ENCODE assay signal across 1 cellular context in the genomic region with DNA sequence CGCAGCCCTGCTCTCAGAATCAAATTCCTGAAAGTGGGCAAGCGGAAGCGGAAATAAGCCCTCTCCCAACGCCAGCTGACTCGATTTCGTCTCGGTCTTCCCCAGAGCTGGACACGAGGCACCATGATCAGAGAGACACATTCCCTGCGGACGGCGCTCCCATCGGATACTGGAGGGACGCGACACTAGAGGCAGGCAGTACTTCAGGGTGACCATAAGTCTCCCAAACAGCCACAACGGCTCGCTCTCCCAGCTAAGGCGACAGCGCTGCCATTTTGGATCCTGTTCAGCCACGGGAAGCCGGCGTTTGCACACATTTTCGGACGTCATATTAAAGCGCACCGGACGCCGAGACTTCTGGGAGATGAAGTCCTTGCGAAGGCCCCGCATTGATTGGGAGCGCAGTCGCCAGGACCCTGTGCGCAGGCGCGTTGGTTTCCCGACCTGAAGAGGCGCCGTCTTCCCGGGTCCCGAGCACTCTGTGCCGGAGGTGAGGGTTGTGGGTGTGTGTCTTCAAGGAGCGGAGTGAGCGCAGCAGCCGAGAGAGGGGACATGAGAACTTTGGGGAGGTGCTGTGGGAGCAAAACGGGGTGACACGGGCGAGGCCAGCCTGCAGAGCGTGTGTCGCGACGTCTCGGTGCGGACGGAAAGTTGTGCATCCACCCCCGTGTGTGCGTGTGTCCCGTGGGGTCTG.
TF ChIP-seq lines count a peak whose summit lies in the region.

A gene (plus strand): TSS at position 439 of the 694 bp plus-strand sequence. CDS start 10,418 bp downstream, outside the sequence.

TF ChIP-seq in HepG2, 621 proteins besides CTCF, POLR2A, EP300 and RAD21 (continued from another document and continues in another):
- TF ChIP-seq, protein P1, sequence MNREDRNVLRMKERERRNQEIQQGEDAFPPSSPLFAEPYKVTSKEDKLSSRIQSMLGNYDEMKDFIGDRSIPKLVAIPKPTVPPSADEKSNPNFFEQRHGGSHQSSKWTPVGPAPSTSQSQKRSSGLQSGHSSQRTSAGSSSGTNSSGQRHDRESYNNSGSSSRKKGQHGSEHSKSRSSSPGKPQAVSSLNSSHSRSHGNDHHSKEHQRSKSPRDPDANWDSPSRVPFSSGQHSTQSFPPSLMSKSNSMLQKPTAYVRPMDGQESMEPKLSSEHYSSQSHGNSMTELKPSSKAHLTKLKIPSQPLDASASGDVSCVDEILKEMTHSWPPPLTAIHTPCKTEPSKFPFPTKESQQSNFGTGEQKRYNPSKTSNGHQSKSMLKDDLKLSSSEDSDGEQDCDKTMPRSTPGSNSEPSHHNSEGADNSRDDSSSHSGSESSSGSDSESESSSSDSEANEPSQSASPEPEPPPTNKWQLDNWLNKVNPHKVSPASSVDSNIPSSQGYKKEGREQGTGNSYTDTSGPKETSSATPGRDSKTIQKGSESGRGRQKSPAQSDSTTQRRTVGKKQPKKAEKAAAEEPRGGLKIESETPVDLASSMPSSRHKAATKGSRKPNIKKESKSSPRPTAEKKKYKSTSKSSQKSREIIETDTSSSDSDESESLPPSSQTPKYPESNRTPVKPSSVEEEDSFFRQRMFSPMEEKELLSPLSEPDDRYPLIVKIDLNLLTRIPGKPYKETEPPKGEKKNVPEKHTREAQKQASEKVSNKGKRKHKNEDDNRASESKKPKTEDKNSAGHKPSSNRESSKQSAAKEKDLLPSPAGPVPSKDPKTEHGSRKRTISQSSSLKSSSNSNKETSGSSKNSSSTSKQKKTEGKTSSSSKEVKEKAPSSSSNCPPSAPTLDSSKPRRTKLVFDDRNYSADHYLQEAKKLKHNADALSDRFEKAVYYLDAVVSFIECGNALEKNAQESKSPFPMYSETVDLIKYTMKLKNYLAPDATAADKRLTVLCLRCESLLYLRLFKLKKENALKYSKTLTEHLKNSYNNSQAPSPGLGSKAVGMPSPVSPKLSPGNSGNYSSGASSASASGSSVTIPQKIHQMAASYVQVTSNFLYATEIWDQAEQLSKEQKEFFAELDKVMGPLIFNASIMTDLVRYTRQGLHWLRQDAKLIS (CRISPR knock-in tag; IDR thresholded peaks at IDR 0.05), result no peak; the same call in 1 of the 2 replicates
- TF ChIP-seq, protein P2, sequence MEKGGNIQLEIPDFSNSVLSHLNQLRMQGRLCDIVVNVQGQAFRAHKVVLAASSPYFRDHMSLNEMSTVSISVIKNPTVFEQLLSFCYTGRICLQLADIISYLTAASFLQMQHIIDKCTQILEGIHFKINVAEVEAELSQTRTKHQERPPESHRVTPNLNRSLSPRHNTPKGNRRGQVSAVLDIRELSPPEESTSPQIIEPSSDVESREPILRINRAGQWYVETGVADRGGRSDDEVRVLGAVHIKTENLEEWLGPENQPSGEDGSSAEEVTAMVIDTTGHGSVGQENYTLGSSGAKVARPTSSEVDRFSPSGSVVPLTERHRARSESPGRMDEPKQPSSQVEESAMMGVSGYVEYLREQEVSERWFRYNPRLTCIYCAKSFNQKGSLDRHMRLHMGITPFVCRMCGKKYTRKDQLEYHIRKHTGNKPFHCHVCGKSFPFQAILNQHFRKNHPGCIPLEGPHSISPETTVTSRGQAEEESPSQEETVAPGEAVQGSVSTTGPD (CRISPR knock-in tag; IDR thresholded peaks at IDR 0.05), result no peak
- TF ChIP-seq, protein P3, sequence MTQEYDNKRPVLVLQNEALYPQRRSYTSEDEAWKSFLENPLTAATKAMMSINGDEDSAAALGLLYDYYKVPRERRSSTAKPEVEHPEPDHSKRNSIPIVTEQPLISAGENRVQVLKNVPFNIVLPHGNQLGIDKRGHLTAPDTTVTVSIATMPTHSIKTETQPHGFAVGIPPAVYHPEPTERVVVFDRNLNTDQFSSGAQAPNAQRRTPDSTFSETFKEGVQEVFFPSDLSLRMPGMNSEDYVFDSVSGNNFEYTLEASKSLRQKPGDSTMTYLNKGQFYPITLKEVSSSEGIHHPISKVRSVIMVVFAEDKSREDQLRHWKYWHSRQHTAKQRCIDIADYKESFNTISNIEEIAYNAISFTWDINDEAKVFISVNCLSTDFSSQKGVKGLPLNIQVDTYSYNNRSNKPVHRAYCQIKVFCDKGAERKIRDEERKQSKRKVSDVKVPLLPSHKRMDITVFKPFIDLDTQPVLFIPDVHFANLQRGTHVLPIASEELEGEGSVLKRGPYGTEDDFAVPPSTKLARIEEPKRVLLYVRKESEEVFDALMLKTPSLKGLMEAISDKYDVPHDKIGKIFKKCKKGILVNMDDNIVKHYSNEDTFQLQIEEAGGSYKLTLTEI (CRISPR knock-in tag; conservative IDR thresholded peaks at IDR 0.05), result no peak
- TF ChIP-seq, protein P4, sequence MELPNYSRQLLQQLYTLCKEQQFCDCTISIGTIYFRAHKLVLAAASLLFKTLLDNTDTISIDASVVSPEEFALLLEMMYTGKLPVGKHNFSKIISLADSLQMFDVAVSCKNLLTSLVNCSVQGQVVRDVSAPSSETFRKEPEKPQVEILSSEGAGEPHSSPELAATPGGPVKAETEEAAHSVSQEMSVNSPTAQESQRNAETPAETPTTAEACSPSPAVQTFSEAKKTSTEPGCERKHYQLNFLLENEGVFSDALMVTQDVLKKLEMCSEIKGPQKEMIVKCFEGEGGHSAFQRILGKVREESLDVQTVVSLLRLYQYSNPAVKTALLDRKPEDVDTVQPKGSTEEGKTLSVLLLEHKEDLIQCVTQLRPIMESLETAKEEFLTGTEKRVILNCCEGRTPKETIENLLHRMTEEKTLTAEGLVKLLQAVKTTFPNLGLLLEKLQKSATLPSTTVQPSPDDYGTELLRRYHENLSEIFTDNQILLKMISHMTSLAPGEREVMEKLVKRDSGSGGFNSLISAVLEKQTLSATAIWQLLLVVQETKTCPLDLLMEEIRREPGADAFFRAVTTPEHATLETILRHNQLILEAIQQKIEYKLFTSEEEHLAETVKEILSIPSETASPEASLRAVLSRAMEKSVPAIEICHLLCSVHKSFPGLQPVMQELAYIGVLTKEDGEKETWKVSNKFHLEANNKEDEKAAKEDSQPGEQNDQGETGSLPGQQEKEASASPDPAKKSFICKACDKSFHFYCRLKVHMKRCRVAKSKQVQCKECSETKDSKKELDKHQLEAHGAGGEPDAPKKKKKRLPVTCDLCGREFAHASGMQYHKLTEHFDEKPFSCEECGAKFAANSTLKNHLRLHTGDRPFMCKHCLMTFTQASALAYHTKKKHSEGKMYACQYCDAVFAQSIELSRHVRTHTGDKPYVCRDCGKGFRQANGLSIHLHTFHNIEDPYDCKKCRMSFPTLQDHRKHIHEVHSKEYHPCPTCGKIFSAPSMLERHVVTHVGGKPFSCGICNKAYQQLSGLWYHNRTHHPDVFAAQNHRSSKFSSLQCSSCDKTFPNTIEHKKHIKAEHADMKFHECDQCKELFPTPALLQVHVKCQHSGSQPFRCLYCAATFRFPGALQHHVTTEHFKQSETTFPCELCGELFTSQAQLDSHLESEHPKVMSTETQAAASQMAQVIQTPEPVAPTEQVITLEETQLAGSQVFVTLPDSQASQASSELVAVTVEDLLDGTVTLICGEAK (IDR thresholded peaks at IDR 0.05), result peak; percentile 76
- TF ChIP-seq, protein P4 (CRISPR knock-in tag; IDR thresholded peaks at IDR 0.05), result peak; percentile 89
- TF ChIP-seq ZNF724P (CRISPR knock-in tag; IDR thresholded peaks at IDR 0.05; ENCODE audit: borderline replicate concordance) (peak; percentile 90; the same call in 1 of the 2 replicates), TCF12 (IDR thresholded peaks at IDR 0.05) (no peak), TCF12 (CRISPR knock-in tag; IDR thresholded peaks at IDR 0.05) (no peak), MIER3 (CRISPR knock-in tag; IDR thresholded peaks at IDR 0.05; ENCODE audit: borderline replicate concordance) (peak; percentile 83), SRSF1 (optimal IDR thresholded peaks at IDR 0.05; ENCODE audit: low read depth, low read length) (peak; percentile 68), KLF12 (CRISPR knock-in tag; IDR thresholded peaks at IDR 0.05; ENCODE audit: borderline replicate concordance) (no peak), RARA (CRISPR knock-in tag; IDR thresholded peaks at IDR 0.05) (peak; percentile 45; the same call in 1 of the 2 replicates), ZNF205 (CRISPR knock-in tag; IDR thresholded peaks at IDR 0.05) (peak; percentile 93), ZNF792 (CRISPR knock-in tag; IDR thresholded peaks at IDR 0.05) (peak; percentile 47), GTF2F1 (IDR thresholded peaks at IDR 0.05; ENCODE audit: low read length) (no peak), ZNF30 (CRISPR knock-in tag; IDR thresholded peaks at IDR 0.05) (no peak), MLLT10 (CRISPR knock-in tag; IDR thresholded peaks at IDR 0.05) (no peak)
- TF ChIP-seq, protein P5, sequence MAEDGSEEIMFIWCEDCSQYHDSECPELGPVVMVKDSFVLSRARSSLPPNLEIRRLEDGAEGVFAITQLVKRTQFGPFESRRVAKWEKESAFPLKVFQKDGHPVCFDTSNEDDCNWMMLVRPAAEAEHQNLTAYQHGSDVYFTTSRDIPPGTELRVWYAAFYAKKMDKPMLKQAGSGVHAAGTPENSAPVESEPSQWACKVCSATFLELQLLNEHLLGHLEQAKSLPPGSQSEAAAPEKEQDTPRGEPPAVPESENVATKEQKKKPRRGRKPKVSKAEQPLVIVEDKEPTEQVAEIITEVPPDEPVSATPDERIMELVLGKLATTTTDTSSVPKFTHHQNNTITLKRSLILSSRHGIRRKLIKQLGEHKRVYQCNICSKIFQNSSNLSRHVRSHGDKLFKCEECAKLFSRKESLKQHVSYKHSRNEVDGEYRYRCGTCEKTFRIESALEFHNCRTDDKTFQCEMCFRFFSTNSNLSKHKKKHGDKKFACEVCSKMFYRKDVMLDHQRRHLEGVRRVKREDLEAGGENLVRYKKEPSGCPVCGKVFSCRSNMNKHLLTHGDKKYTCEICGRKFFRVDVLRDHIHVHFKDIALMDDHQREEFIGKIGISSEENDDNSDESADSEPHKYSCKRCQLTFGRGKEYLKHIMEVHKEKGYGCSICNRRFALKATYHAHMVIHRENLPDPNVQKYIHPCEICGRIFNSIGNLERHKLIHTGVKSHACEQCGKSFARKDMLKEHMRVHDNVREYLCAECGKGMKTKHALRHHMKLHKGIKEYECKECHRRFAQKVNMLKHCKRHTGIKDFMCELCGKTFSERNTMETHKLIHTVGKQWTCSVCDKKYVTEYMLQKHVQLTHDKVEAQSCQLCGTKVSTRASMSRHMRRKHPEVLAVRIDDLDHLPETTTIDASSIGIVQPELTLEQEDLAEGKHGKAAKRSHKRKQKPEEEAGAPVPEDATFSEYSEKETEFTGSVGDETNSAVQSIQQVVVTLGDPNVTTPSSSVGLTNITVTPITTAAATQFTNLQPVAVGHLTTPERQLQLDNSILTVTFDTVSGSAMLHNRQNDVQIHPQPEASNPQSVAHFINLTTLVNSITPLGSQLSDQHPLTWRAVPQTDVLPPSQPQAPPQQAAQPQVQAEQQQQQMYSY (CRISPR knock-in tag; IDR thresholded peaks at IDR 0.05), result no peak
- TF ChIP-seq, protein P6, sequence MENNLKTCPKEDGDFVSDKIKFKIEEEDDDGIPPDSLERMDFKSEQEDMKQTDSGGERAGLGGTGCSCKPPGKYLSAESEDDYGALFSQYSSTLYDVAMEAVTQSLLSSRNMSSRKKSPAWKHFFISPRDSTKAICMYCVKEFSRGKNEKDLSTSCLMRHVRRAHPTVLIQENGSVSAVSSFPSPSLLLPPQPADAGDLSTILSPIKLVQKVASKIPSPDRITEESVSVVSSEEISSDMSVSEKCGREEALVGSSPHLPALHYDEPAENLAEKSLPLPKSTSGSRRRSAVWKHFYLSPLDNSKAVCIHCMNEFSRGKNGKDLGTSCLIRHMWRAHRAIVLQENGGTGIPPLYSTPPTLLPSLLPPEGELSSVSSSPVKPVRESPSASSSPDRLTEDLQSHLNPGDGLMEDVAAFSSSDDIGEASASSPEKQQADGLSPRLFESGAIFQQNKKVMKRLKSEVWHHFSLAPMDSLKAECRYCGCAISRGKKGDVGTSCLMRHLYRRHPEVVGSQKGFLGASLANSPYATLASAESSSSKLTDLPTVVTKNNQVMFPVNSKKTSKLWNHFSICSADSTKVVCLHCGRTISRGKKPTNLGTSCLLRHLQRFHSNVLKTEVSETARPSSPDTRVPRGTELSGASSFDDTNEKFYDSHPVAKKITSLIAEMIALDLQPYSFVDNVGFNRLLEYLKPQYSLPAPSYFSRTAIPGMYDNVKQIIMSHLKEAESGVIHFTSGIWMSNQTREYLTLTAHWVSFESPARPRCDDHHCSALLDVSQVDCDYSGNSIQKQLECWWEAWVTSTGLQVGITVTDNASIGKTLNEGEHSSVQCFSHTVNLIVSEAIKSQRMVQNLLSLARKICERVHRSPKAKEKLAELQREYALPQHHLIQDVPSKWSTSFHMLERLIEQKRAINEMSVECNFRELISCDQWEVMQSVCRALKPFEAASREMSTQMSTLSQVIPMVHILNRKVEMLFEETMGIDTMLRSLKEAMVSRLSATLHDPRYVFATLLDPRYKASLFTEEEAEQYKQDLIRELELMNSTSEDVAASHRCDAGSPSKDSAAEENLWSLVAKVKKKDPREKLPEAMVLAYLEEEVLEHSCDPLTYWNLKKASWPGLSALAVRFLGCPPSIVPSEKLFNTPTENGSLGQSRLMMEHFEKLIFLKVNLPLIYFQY (CRISPR knock-in tag; IDR thresholded peaks at IDR 0.05; ENCODE audit: borderline replicate concordance), result peak; percentile 51; the same call in 1 of the 2 replicates
- TF ChIP-seq, protein P7, sequence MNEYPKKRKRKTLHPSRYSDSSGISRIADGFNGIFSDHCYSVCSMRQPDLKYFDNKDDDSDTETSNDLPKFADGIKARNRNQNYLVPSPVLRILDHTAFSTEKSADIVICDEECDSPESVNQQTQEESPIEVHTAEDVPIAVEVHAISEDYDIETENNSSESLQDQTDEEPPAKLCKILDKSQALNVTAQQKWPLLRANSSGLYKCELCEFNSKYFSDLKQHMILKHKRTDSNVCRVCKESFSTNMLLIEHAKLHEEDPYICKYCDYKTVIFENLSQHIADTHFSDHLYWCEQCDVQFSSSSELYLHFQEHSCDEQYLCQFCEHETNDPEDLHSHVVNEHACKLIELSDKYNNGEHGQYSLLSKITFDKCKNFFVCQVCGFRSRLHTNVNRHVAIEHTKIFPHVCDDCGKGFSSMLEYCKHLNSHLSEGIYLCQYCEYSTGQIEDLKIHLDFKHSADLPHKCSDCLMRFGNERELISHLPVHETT (CRISPR knock-in tag; conservative IDR thresholded peaks at IDR 0.05), result 0 out of 2 replicates have a peak, but pooled peaks have one; percentile 22
